Comparison of ENCODE assay signal across 8 cellular contexts in genomic region chr1:165630629-165631402, GRCh38. TPM values are rescaled to one million over a fixed set of nuclear protein-coding genes. Genes with fewer than 3 reads are reported as not detected.
A peak's percentile ranks its signal among the peaks of the same experiment; 100 is the strongest.
DNase-seq lines count a peak whose midpoint lies in the region; ATAC-seq and TF ChIP-seq lines count a peak whose summit lies in the region.

Gene MGST3 (plus strand): TSS chr1:165631234. CDS start chr1:165649848, 18,614 bp downstream.

- intact Hi-C loops in ascending aorta (cut with DNase I) = loop anchor here (1.0 to 2.0 kb wide), 4 partner anchors 33 to 268 kb away; partner anchors contain the start of genes ALDH9A1 and TMCO1
- intact Hi-C loops in right cardiac atrium (cut with DNase I) = no loop called here
- intact Hi-C loops in uterus (cut with DNase I; ENCODE audit: low total_unique reads) = no loop called here

- H3K27me3 ChIP-seq in ascending aorta (no peaks in the 10 kb centered on the region), right cardiac atrium (ENCODE audit: control insufficient read depth, insufficient read depth) (no peaks in the 10 kb centered on the region), uterus (no peaks in the 10 kb centered on the region)

- H3K9me3 ChIP-seq in ascending aorta (no peaks in the 10 kb centered on the region), right cardiac atrium (ENCODE audit: control insufficient read depth, low read length) (no peaks in the 10 kb centered on the region), uterus (no peaks in the 10 kb centered on the region)

- under 1% methylated on average over 58 of the region's 58 CpGs for WGBS in right cardiac atrium

- H3K27ac ChIP-seq in ascending aorta (peak within 1 kb of the TSS; percentile 90 to 91), right cardiac atrium (ENCODE audit: low read length) (peak within 1 kb of the TSS; percentile 97), uterus (peak within 1 kb of the TSS; percentile 89)

- TF ChIP-seq POLR2A in uterus (IDR thresholded peaks at IDR 0.05) = peak; percentile 84 to 85

- ATAC-seq in GM18508 (IDR thresholded peaks at IDR 0.05; ENCODE audit: insufficient read depth, unreplicated experiment) = peak; percentile 41
- peak; percentile 82 for ATAC-seq in HG02981 (IDR thresholded peaks at IDR 0.05; ENCODE audit: unreplicated experiment)
- ATAC-seq in right cardiac atrium = peak; percentile 98

- peaks cover 3 to 20% of the 10 kb centered on the region in 2 donors for H3K4me1 ChIP-seq in ascending aorta
- H3K4me1 ChIP-seq in right cardiac atrium (ENCODE audit: control insufficient read depth, insufficient read depth, low read length) = peaks cover 4% of the 10 kb centered on the region
- H3K4me1 ChIP-seq in uterus = peaks cover 0 to 12% of the 10 kb centered on the region in 2 donors

- TF ChIP-seq CTCF in ascending aorta (IDR thresholded peaks at IDR 0.05) = no peak
- TF ChIP-seq CTCF in uterus (IDR thresholded peaks at IDR 0.05) = no peak

- H3K36me3 ChIP-seq in ascending aorta (no peaks in the 10 kb centered on the region), uterus (no peaks in the 10 kb centered on the region)

- H3K4me3 ChIP-seq in ascending aorta (peak within 1 kb of the TSS; percentile 71 to 90), right cardiac atrium (ENCODE audit: low read length) (peak within 1 kb of the TSS; percentile 92), uterus (peak within 1 kb of the TSS; percentile 62 to 72)

- DNase-seq in NCI-H2029 (lab: John Stamatoyannopoulos, UW) = peak; percentile 91
- peak; percentile 88 for DNase-seq in T-helper 22 cell (ENCODE audit: low read depth)
- DNase-seq in ascending aorta (ENCODE audit: low spot score in 2 of 2) = peak; percentile 80 to 98
- DNase-seq in right cardiac atrium = peak; percentile 98
- DNase-seq in pulmonary artery endothelial cell (ENCODE audit: low read depth, low spot score) = peak; percentile 91
- peak; percentile 93 to 94 for DNase-seq in uterus

RNA-seq across cellular contexts. Expression of gene MGST3, which starts in this region (rescaled TPM):
- total RNA-seq in ascending aorta (177 TPM), right cardiac atrium (100 to 1,000 TPM; 444 to 541 (median 465) TPM), pulmonary artery endothelial cell (128 and 204 TPM in 2 replicates), uterus (100 to 1,000 TPM in 3 of 4 donors, 10 to 100 TPM in 1; 76.7 to 196 (median 138) TPM)
- 805 TPM for polyA plus RNA-seq in right cardiac atrium

Comparison
In these comparisons a context has a peak if more than half of its experiments do, and no peak if none do; other contexts are left out.
1. Peak in every context shown above with its lines: DNase-seq, ATAC-seq, H3K4me3 ChIP-seq and H3K27ac ChIP-seq.
2. ATAC-seq: peak in every context shown above with its lines; median percentile 98 in right cardiac atrium; 82 in HG02981; 41 in GM18508.